Comparison of ENCODE assay signal across 26 cellular contexts in genomic region chr5:144448457-144448856, GRCh38.
DNase-seq lines count a peak whose midpoint lies in the region; ATAC-seq, FAIRE-seq and TF ChIP-seq lines count a peak whose summit lies in the region.
"Had no signal": no experiment of that assay in that cellular context is flagged by ENCODE, and none has a peak within 500 bp of the region (broad histone marks: within the 10 kb centered on the region; RNA-seq: fewer than 3 reads in every experiment).

No MANE protein-coding gene starts in this region.

- no TSS peak for BruUV-seq in GM12878 (replicated peaks; lab: Mats Ljungman, UMichigan)

- H3K4me1 ChIP-seq in SK-N-SH (ENCODE audit: control insufficient read depth in 1 of 2, insufficient read depth in 2 of 2, low read depth in 1 of 2, low read length in 1 of 2), result no peaks in the 10 kb centered on the region
- H3K4me1 ChIP-seq in GM12878 (ENCODE audit: control insufficient read depth, insufficient read depth, low read length), result no peaks in the 10 kb centered on the region
- no peaks in the 10 kb centered on the region for H3K4me1 ChIP-seq in Karpas-422 (ENCODE audit: low read length)
- H3K4me1 ChIP-seq: BE2C, HAP-1 had no signal

- TF ChIP-seq CTCF in SK-N-SH (IDR thresholded peaks at IDR 0.05) (no peak), GM12878 (IDR thresholded peaks at IDR 0.05 in 2 of 3, conservative IDR thresholded peaks at IDR 0.05 in 1 of 3; ENCODE audit: control insufficient read depth in 2 of 3, extremely low read depth in 1 of 3, insufficient read depth in 1 of 3, low read depth in 3 of 3, low read length in 3 of 3) (no peak), omental fat pad (IDR thresholded peaks at IDR 0.05) (no peak)

- H3K27ac ChIP-seq in SK-N-SH (ENCODE audit: low read depth in 2 of 2, low read length in 1 of 2) (no peak overlapping the region), GM12878 (ENCODE audit: control insufficient read depth, insufficient read depth) (no peak overlapping the region), Karpas-422 (ENCODE audit: low read length) (no peak overlapping the region)
- H3K27ac ChIP-seq: 22Rv1; BLaER1 treated with 17β-estradiol and CSF1 and Interleukin-3, amounts not matched to agents 10 nM and 100 nM had no signal

- TF ChIP-seq RAD21 in SK-N-SH (IDR thresholded peaks at IDR 0.05; ENCODE audit: low read length), result no peak
- TF ChIP-seq RAD21 in GM12878 (IDR thresholded peaks at IDR 0.05; ENCODE audit: insufficient read depth, low read depth, low read length), result no peak

- no peak overlapping the region for H2AFZ ChIP-seq in SK-N-SH (ENCODE audit: low read depth)
- H2AFZ ChIP-seq in GM12878 (ENCODE audit: control insufficient read depth, low read depth, low read length), result no peak overlapping the region
- H2AFZ ChIP-seq in Karpas-422 (ENCODE audit: low read length), result no peak overlapping the region
- H2AFZ ChIP-seq: GM23338 had no signal

- H3K4me3 ChIP-seq in SK-N-SH (ENCODE audit: low read depth in 2 of 2, low read length in 1 of 2) (no peak overlapping the region), GM12878 (no peak overlapping the region), Karpas-422 (ENCODE audit: low read length) (no peak overlapping the region)
- H3K4me3 ChIP-seq: BLaER1 treated with 17β-estradiol and CSF1 and Interleukin-3, amounts not matched to agents 10 nM and 100 nM; GM23338; HAP-1 had no signal

- POLR2A ChIA-PET in SK-N-SH (lab: Yijun Ruan, JAX), result no interaction called here
- POLR2A ChIA-PET in GM12878 (lab: Charles Lee), result no interaction called here

- no peak overlapping the region for H3K4me2 ChIP-seq in SK-N-SH
- H3K4me2 ChIP-seq in GM12878 (ENCODE audit: control insufficient read depth, insufficient read depth), result no peak overlapping the region
- no peak overlapping the region for H3K4me2 ChIP-seq in Karpas-422 (ENCODE audit: low read depth, low read length, poor library complexity, severe bottlenecking)
- H3K4me2 ChIP-seq: BLaER1 treated with 17β-estradiol and CSF1 and Interleukin-3, amounts not matched to agents 10 nM and 100 nM; GM23338 had no signal

- H3K36me3 ChIP-seq in SK-N-SH (replicated peaks in 1 of 2; ENCODE audit: control insufficient read depth in 1 of 2, insufficient read depth in 2 of 2, low read length in 1 of 2) (no peaks in the 10 kb centered on the region), GM12878 (ENCODE audit: control insufficient read depth in 2 of 2, insufficient read depth in 2 of 2, low read length in 1 of 2) (no peaks in the 10 kb centered on the region), Karpas-422 (ENCODE audit: insufficient read depth, low read length) (no peaks in the 10 kb centered on the region)
- H3K36me3 ChIP-seq: BE2C; BLaER1 treated with 17β-estradiol and CSF1 and Interleukin-3, amounts not matched to agents 10 nM and 100 nM; HAP-1 had no signal

- H3K79me2 ChIP-seq in SK-N-SH (ENCODE audit: insufficient read depth) (no peaks in the 10 kb centered on the region), GM12878 (ENCODE audit: control insufficient read depth, insufficient read depth, low read length) (no peaks in the 10 kb centered on the region), Karpas-422 (ENCODE audit: low read length) (no peaks in the 10 kb centered on the region)

- no peaks in the 10 kb centered on the region; the same call in 1 of the 2 replicates for H3K9me2 ChIP-seq in SK-N-SH
- no peaks in the 10 kb centered on the region for H3K9me2 ChIP-seq in Karpas-422 (replicated peaks; ENCODE audit: insufficient read depth, low read length)

- no peak for TF ChIP-seq POLR2A in GM12878 (IDR thresholded peaks at IDR 0.05; ENCODE audit: low read depth, low read length)

- H4K20me1 ChIP-seq in SK-N-SH (ENCODE audit: insufficient read depth), result no peaks in the 10 kb centered on the region
- H4K20me1 ChIP-seq in GM12878 (ENCODE audit: control insufficient read depth, insufficient read depth), result no peaks in the 10 kb centered on the region
- H4K20me1 ChIP-seq in Karpas-422 (ENCODE audit: insufficient read depth, low read depth, low read length), result no peaks in the 10 kb centered on the region
- H4K20me1 ChIP-seq: BLaER1 treated with 17β-estradiol and CSF1 and Interleukin-3, amounts not matched to agents 10 nM and 100 nM had no signal

- FAIRE-seq in GM12878 (lab: Jason Lieb, UNC), result peak; percentile 47
- FAIRE-seq: A204.1, D721Med, GM12891, GM18507, H54 had no signal

- no peaks in the 10 kb centered on the region for H3F3A ChIP-seq in SK-N-SH (replicated peaks; ENCODE audit: insufficient read depth)

- H3K9me3 ChIP-seq in SK-N-SH, result no peaks in the 10 kb centered on the region
- no peaks in the 10 kb centered on the region for H3K9me3 ChIP-seq in GM12878 (replicated peaks; ENCODE audit: control insufficient read depth, insufficient read depth, low read length)
- H3K9me3 ChIP-seq in Karpas-422 (ENCODE audit: low read length), result no peaks in the 10 kb centered on the region
- H3K9me3 ChIP-seq: BE2C, HAP-1 had no signal

- ATAC-seq in SK-N-SH treated with all-trans-retinoic acid at 6 μM for 48 hours, result no peak
- no peak for ATAC-seq in GM12878
- ATAC-seq in omental fat pad (ENCODE audit: low FRiP score), result no peak
- ATAC-seq: GM23338 had no signal

- CTCF ChIA-PET in SK-N-SH (lab: Yijun Ruan, JAX) (no interaction called here), GM12878 (lab: Yijun Ruan, JAX) (no interaction called here)

- H3K9ac ChIP-seq in SK-N-SH (no peak overlapping the region), GM12878 (ENCODE audit: control insufficient read depth, insufficient read depth, low read length) (no peak overlapping the region), Karpas-422 (ENCODE audit: low read length) (no peak overlapping the region)
- H3K9ac ChIP-seq: BLaER1 treated with 17β-estradiol and CSF1 and Interleukin-3, amounts not matched to agents 10 nM and 100 nM had no signal

- H3K27me3 ChIP-seq in SK-N-SH (ENCODE audit: insufficient read depth), result no peaks in the 10 kb centered on the region
- H3K27me3 ChIP-seq in GM12878 (replicated peaks in 1 of 2; ENCODE audit: control insufficient read depth in 2 of 2, insufficient read depth in 2 of 2, low read length in 1 of 2), result no peaks in the 10 kb centered on the region
- H3K27me3 ChIP-seq in Karpas-422 (ENCODE audit: low read length), result no peaks in the 10 kb centered on the region
- H3K27me3 ChIP-seq: BE2C; BLaER1 treated with 17β-estradiol and CSF1 and Interleukin-3, amounts not matched to agents 10 nM and 100 nM had no signal

- 15% methylated on average over 2 of the region's 2 CpGs for whole genome bisulfite sequencing in SK-N-SH (ENCODE audit: low lambda C conversion rate)
- 3% methylated on average over 2 of the region's 2 CpGs for WGBS in GM12878 (ENCODE audit: insufficient coverage, insufficient replicate concordance, low lambda C conversion rate, missing lambda C conversion rate)

- DNase-seq in SK-N-SH (no peak), GM12878 (ENCODE audit: low read depth, low spot score) (no peak), iris pigment epithelial cell (ENCODE audit: low read depth) (peak; percentile 5), omental fat pad (ENCODE audit: low spot score) (no peak), Karpas-422 (no peak)
- no peak for DNase-seq in NK-92 treated with Interleukin-12 subunit alpha and Interleukin-12 subunit beta, amount 100 ng/mL, for 24 hours (lab: John Stamatoyannopoulos, UW)
- DNase-seq: ACHN; AML-193; BE2C; CD4-positive, alpha-beta T cell; CD8-positive, alpha-beta memory T cell; DMS 273 treated with DMSO at 0.1 percent for 48 hours; DMS79; EL; GDM1; HFFc6 had no signal

- RAD21 ChIA-PET in GM12878 (lab: Charles Lee; ENCODE audit: unreplicated experiment), result no interaction called here

- SMC1A ChIA-PET in GM12878 (lab: Charles Lee; ENCODE audit: uncharacterized antibody, unreplicated experiment), result no interaction called here

- TF ChIP-seq EP300 in SK-N-SH (IDR thresholded peaks at IDR 0.05; ENCODE audit: borderline replicate concordance in 1 of 2, low read depth in 1 of 2, low read length in 1 of 2) (no peak), GM12878 (IDR thresholded peaks at IDR 0.05; ENCODE audit: borderline replicate concordance in 1 of 2, control insufficient read depth in 1 of 2, low read depth in 2 of 2, low read length in 2 of 2) (no peak)

- intact Hi-C loops in GM12878 (cut with micrococcal nuclease; ENCODE audit: unreplicated experiment), result no loop called here

- in situ Hi-C loops in GM12878 (cut with MboI), result no loop called here

TF ChIP-seq in SK-N-SH treated with all-trans-retinoic acid at 6 μM for 48 hours, 23 proteins besides CTCF, POLR2A, EP300 and RAD21:
- TF ChIP-seq ISL1 (CRISPR knock-in tag; IDR thresholded peaks at IDR 0.05), result peak; percentile 99
- TF ChIP-seq ESRRG (CRISPR knock-in tag; IDR thresholded peaks at IDR 0.05), result peak; percentile 44; the same call in 1 of the 2 replicates
- no peak for TF ChIP-seq OSR1 (CRISPR knock-in tag; IDR thresholded peaks at IDR 0.05)
- TF ChIP-seq ZNF8 (CRISPR knock-in tag; IDR thresholded peaks at IDR 0.05), result no peak
- TF ChIP-seq ZFP3 (CRISPR knock-in tag; IDR thresholded peaks at IDR 0.05), result peak; percentile 27; the same call in 1 of the 2 replicates

TF ChIP-seq in SK-N-SH, 30 proteins besides CTCF, POLR2A, EP300 and RAD21 (continues in another document):
- TF ChIP-seq PBX3 (IDR thresholded peaks at IDR 0.05), result no peak
- no peak for TF ChIP-seq FOSL2 (IDR thresholded peaks at IDR 0.05; ENCODE audit: borderline replicate concordance, low read depth)
- TF ChIP-seq TAF1 (IDR thresholded peaks at IDR 0.05; ENCODE audit: borderline replicate concordance, low read depth, low read length), result no peak

TF ChIP-seq in GM12878, 131 proteins besides CTCF, POLR2A, EP300 and RAD21 (continues in another document):
- no peak for TF ChIP-seq DPF2 (IDR thresholded peaks at IDR 0.05)
- TF ChIP-seq PKNOX1 (IDR thresholded peaks at IDR 0.05), result no peak
